In the genomic region with DNA sequence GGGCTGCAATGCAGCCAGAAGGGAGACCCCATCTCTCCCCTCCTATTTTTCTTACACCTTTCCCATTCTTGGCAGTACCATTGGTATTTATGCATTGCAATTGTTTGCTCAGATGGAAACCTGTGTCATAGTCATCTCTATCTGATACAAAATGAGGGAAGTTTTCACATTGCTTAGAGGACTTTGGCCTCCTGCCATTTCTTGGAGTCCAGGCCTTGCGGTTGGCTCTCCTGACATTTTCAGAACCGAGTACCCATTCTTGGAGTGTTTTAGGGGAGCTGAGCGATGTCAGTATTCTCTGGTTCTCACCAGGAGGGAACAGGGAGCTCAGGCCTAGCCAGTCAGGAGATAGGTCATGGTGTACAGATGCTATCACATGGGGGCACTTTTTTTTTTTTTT, we compare ENCODE assay signal across 1 cellular context.
TF ChIP-seq lines count a peak whose summit lies in the region.

No MANE protein-coding gene starts in this region.

TF ChIP-seq in K562, 482 proteins besides CTCF, POLR2A, EP300 and RAD21 (continued from another document):
- TF ChIP-seq, protein P1, sequence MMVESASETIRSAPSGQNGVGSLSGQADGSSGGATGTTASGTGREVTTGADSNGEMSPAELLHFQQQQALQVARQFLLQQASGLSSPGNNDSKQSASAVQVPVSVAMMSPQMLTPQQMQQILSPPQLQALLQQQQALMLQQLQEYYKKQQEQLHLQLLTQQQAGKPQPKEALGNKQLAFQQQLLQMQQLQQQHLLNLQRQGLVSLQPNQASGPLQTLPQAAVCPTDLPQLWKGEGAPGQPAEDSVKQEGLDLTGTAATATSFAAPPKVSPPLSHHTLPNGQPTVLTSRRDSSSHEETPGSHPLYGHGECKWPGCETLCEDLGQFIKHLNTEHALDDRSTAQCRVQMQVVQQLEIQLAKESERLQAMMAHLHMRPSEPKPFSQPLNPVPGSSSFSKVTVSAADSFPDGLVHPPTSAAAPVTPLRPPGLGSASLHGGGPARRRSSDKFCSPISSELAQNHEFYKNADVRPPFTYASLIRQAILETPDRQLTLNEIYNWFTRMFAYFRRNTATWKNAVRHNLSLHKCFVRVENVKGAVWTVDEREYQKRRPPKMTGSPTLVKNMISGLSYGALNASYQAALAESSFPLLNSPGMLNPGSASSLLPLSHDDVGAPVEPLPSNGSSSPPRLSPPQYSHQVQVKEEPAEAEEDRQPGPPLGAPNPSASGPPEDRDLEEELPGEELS (CRISPR knock-in tag; IDR thresholded peaks at IDR 0.05; ENCODE audit: borderline replicate concordance), result no peak
- TF ChIP-seq ARHGAP35 (IDR thresholded peaks at IDR 0.05; ENCODE audit: partially characterized antibody) (no peak), NFATC3 (IDR thresholded peaks at IDR 0.05) (no peak), FOXA3 (CRISPR knock-in tag; conservative IDR thresholded peaks at IDR 0.05 in 1 of 2, IDR thresholded peaks at IDR 0.05 in 1 of 2) (0 out of 4 replicates have a peak, but pooled peaks of 1 of the 2 experiments have one; percentile 17), SMARCE1 (IDR thresholded peaks at IDR 0.05) (0 out of 2 replicates have a peak, but pooled peaks have one; percentile 13), TCF3 (CRISPR knock-in tag; IDR thresholded peaks at IDR 0.05) (no peak), ARID1B (IDR thresholded peaks at IDR 0.05) (0 out of 2 replicates have a peak, but pooled peaks have one; percentile 8), RBM39 (optimal IDR thresholded peaks at IDR 0.05; ENCODE audit: low read depth, low read length) (no peak), NFE2 (IDR thresholded peaks at IDR 0.05; ENCODE audit: low read depth) (0 out of 2 replicates have a peak, but pooled peaks have one; percentile 6), RHOXF2B (CRISPR knock-in tag; conservative IDR thresholded peaks at IDR 0.05) (no peak), MTA3 (IDR thresholded peaks at IDR 0.05; ENCODE audit: borderline replicate concordance) (no peak), NR2C2 (CRISPR knock-in tag; IDR thresholded peaks at IDR 0.05) (no peak), NR2C2 (tag; IDR thresholded peaks at IDR 0.05) (0 out of 2 replicates have a peak, but pooled peaks have one; percentile 18), RCOR1 (IDR thresholded peaks at IDR 0.05; ENCODE audit: borderline replicate concordance in 1 of 2, low read depth in 2 of 2, low read length in 2 of 2) (0 out of 4 replicates have a peak, but pooled peaks of 1 of the 2 experiments have one; percentile 8), YY1 (IDR thresholded peaks at IDR 0.05; ENCODE audit: borderline replicate concordance in 1 of 3, control insufficient read depth in 1 of 3, extremely low read depth in 1 of 3, insufficient read depth in 3 of 3, insufficient read length in 1 of 3, insufficient replicate concordance in 2 of 3, low read depth in 1 of 3, low read length in 2 of 3) (peak in 1 of 3 experiments; percentile 17), EZH2 (IDR thresholded peaks at IDR 0.05; ENCODE audit: borderline replicate concordance, low read depth, low read length) (no peak), ETV6 (IDR thresholded peaks at IDR 0.05; ENCODE audit: borderline replicate concordance in 1 of 2, low read depth in 2 of 2, low read length in 1 of 2) (no peak), ETV6 (CRISPR knock-in tag; IDR thresholded peaks at IDR 0.05; ENCODE audit: borderline replicate concordance) (no peak), ZNF384 (IDR thresholded peaks at IDR 0.05; ENCODE audit: low read depth, low read length) (peak; percentile 66)
- TF ChIP-seq, protein P2, sequence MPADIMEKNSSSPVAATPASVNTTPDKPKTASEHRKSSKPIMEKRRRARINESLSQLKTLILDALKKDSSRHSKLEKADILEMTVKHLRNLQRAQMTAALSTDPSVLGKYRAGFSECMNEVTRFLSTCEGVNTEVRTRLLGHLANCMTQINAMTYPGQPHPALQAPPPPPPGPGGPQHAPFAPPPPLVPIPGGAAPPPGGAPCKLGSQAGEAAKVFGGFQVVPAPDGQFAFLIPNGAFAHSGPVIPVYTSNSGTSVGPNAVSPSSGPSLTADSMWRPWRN (IDR thresholded peaks at IDR 0.05; ENCODE audit: low read depth), result no peak
